Comparison of ENCODE assay signal across 27 cellular contexts in genomic region chr2:98550165-98550564, GRCh38. TPM values are rescaled to one million over a fixed set of nuclear protein-coding genes. Genes with fewer than 3 reads are reported as not detected.
DNase-seq lines count a peak whose midpoint lies in the region; ATAC-seq and TF ChIP-seq lines count a peak whose summit lies in the region.
"Had no signal": no experiment of that assay in that cellular context is flagged by ENCODE, and none has a peak within 500 bp of the region (broad histone marks: within the 10 kb centered on the region; RNA-seq: fewer than 3 reads in every experiment).

No MANE protein-coding gene starts in this region.

- H3K27ac ChIP-seq in endodermal cell (ENCODE audit: low read depth, low read length), result no peak overlapping the region
- H3K27ac ChIP-seq: 22Rv1, ascending aorta, gastrocnemius medialis, upper lobe of right lung had no signal

- H3K4me1 ChIP-seq in endodermal cell (ENCODE audit: control insufficient read depth, insufficient read depth, low read length), result no peaks in the 10 kb centered on the region
- H3K4me1 ChIP-seq: ascending aorta, gastrocnemius medialis, upper lobe of right lung had no signal

- ATAC-seq in stimulated activated naive CD8-positive, alpha-beta T cell treated with anti-CD3 and anti-CD28 coated beads, Interleukin-15, amount 100 ng/mL, for 72 hours, result no peak
- ATAC-seq in stimulated activated naive CD8-positive, alpha-beta T cell treated with anti-CD3 and anti-CD28 coated beads, Interleukin-15, Interleukin-2, amounts not matched to agents 100 U/mL and 50 U/mL, for 24 hours, result no peak
- ATAC-seq: esophagus mucosa, gastrocnemius medialis, upper lobe of right lung had no signal

- H3K27me3 Mint-ChIP-seq in T-helper 1 cell treated with Interleukin-12 subunit alpha and Interleukin-12 subunit beta and Interleukin-4 antibody, amounts not matched to agents 30 μg/mL and 1 μg/mL, for 36 hours (ENCODE audit: low read depth), result no peaks in the 10 kb centered on the region
- no peaks in the 10 kb centered on the region for H3K27me3 Mint-ChIP-seq in stimulated activated naive CD8-positive, alpha-beta T cell treated with anti-CD3 and anti-CD28 coated beads, Interleukin-15, amount 100 ng/mL, for 72 hours
- no peaks in the 10 kb centered on the region for H3K27me3 Mint-ChIP-seq in endodermal cell (ENCODE audit: insufficient read depth)
- H3K27me3 Mint-ChIP-seq: progenitor cell of endocrine pancreas had no signal

- WGBS in endodermal cell (ENCODE audit: insufficient coverage in 1 of 2, insufficient read length in 1 of 2), 2 experiments, result 96% methylated on average over 4 of the region's 4 CpGs; no CpG with 5 or more reads in 1 of the 2 experiments

- peaks cover 98% of the 10 kb centered on the region for H3K36me3 ChIP-seq in endodermal cell (ENCODE audit: control insufficient read depth, insufficient read depth, low read length)

- no peak for TF ChIP-seq CTCF in endodermal cell (conservative IDR thresholded peaks at IDR 0.05)

- no peaks in the 10 kb centered on the region for H3K9me3 ChIP-seq in endodermal cell (ENCODE audit: control insufficient read depth, low read length)
- H3K9me3 ChIP-seq: ascending aorta, gastrocnemius medialis, upper lobe of right lung had no signal

- no peak overlapping the region for H3K9ac ChIP-seq in endodermal cell (ENCODE audit: extremely low read depth, low read length, poor library complexity, severe bottlenecking)

- peaks cover 77% of the 10 kb centered on the region for H3K36me3 Mint-ChIP-seq in T-helper 1 cell treated with Interleukin-12 subunit alpha and Interleukin-12 subunit beta and Interleukin-4 antibody, amounts not matched to agents 30 μg/mL and 1 μg/mL, for 36 hours (ENCODE audit: low read depth)
- H3K36me3 Mint-ChIP-seq in endodermal cell (ENCODE audit: low read depth), result peaks cover 80% of the 10 kb centered on the region

- no peak overlapping the region for H3K4me3 ChIP-seq in endodermal cell (ENCODE audit: low read length)
- H3K4me3 ChIP-seq: ascending aorta, gastrocnemius medialis, upper lobe of right lung had no signal

- no peak for DNase-seq in T-helper 1 cell
- no peak for DNase-seq in stimulated activated naive CD8-positive, alpha-beta T cell treated with anti-CD3 and anti-CD28 coated beads, Interleukin-15, amount 100 ng/mL, for 72 hours
- no peak for DNase-seq in stimulated activated naive CD8-positive, alpha-beta T cell treated with anti-CD3 and anti-CD28 coated beads, Interleukin-15, Interleukin-2, amounts not matched to agents 100 U/mL and 50 U/mL, for 24 hours
- DNase-seq in endodermal cell, result peak; percentile 36
- no peak for DNase-seq in NCI-H1694 (lab: John Stamatoyannopoulos, UW)
- DNase-seq in cerebellum (ENCODE audit: low spot score), result no peak
- DNase-seq in inferior parietal cortex (ENCODE audit: extremely low spot score), result no peak
- DNase-seq: activated gamma-delta T cell; effector CD4-positive, alpha-beta T cell; gastrocnemius medialis; HCEC 1CT; KG1; kidney glomerular epithelial cell; mesenchymal stem cell; MV-4-11; NCI-H1694 treated with DMSO at 0.1 percent for 48 hours; NCI-H748 treated with DMSO at 0.1 percent for 48 hours; SHP77; small intestine; stimulated activated CD4-positive, alpha-beta T cell treated with anti-CD3 and anti-CD28 coated beads, Interleukin-4, amount 100 ng/mL, for 1 hour; SW 1271; upper lobe of right lung had no signal

- H3K27me3 ChIP-seq in endodermal cell (ENCODE audit: control insufficient read depth, insufficient read depth, low read length, poor library complexity, severe bottlenecking), result no peaks in the 10 kb centered on the region
- H3K27me3 ChIP-seq: ascending aorta, gastrocnemius medialis, upper lobe of right lung had no signal

- H3K27ac Mint-ChIP-seq in T-helper 1 cell treated with Interleukin-12 subunit alpha and Interleukin-12 subunit beta and Interleukin-4 antibody, amounts not matched to agents 30 μg/mL and 1 μg/mL, for 36 hours, result peak overlapping the region; percentile 53
- H3K27ac Mint-ChIP-seq in stimulated activated naive CD8-positive, alpha-beta T cell treated with anti-CD3 and anti-CD28 coated beads, Interleukin-15, amount 100 ng/mL, for 72 hours, result peak overlapping the region in 1 of 2 donors; percentile 22
- no peak overlapping the region for H3K27ac Mint-ChIP-seq in endodermal cell
- H3K27ac Mint-ChIP-seq: progenitor cell of endocrine pancreas had no signal

- peaks cover 70% of the 10 kb centered on the region for H3K4me1 Mint-ChIP-seq in T-helper 1 cell treated with Interleukin-12 subunit alpha and Interleukin-12 subunit beta and Interleukin-4 antibody, amounts not matched to agents 30 μg/mL and 1 μg/mL, for 36 hours (ENCODE audit: low read depth)
- peaks cover 71% of the 10 kb centered on the region for H3K4me1 Mint-ChIP-seq in stimulated activated naive CD8-positive, alpha-beta T cell treated with anti-CD3 and anti-CD28 coated beads, Interleukin-15, amount 100 ng/mL, for 72 hours
- H3K4me1 Mint-ChIP-seq in endodermal cell, result no peaks in the 10 kb centered on the region

- H3K9me3 Mint-ChIP-seq in T-helper 1 cell treated with Interleukin-12 subunit alpha and Interleukin-12 subunit beta and Interleukin-4 antibody, amounts not matched to agents 30 μg/mL and 1 μg/mL, for 36 hours, result no peaks in the 10 kb centered on the region
- no peaks in the 10 kb centered on the region for H3K9me3 Mint-ChIP-seq in stimulated activated naive CD8-positive, alpha-beta T cell treated with anti-CD3 and anti-CD28 coated beads, Interleukin-15, amount 100 ng/mL, for 72 hours
- H3K9me3 Mint-ChIP-seq in endodermal cell, result no peaks in the 10 kb centered on the region

- H3K4me3 Mint-ChIP-seq in T-helper 1 cell treated with Interleukin-12 subunit alpha and Interleukin-12 subunit beta and Interleukin-4 antibody, amounts not matched to agents 30 μg/mL and 1 μg/mL, for 36 hours, result no peak overlapping the region
- H3K4me3 Mint-ChIP-seq in stimulated activated naive CD8-positive, alpha-beta T cell treated with anti-CD3 and anti-CD28 coated beads, Interleukin-15, amount 100 ng/mL, for 72 hours, result peak overlapping the region; percentile 5 to 45
- no peak overlapping the region for H3K4me3 Mint-ChIP-seq in endodermal cell

RNA-seq across cellular contexts. Expression of gene COA5, which starts 58.1 kb away (rescaled TPM):
- total RNA-seq in endodermal cell, result 10 to 100 TPM; 34.1 to 44.9 TPM
- 44.4 TPM for polyA plus RNA-seq in endodermal cell (2013, experiment 1 of 2)
- 38.3 TPM for polyA plus RNA-seq in endodermal cell (2013, experiment 2 of 2)
- 45.7 TPM for total RNA-seq in cerebellum

RNA-seq across cellular contexts. Expression of gene UNC50, which starts 58.2 kb away (rescaled TPM):
- 10 to 100 TPM; 81.2 to 82.8 TPM for total RNA-seq in endodermal cell
- polyA plus RNA-seq in endodermal cell (2013, experiment 1 of 2), result 71.0 TPM
- 77.5 TPM for polyA plus RNA-seq in endodermal cell (2013, experiment 2 of 2)
- total RNA-seq in cerebellum, result 29.1 TPM

Comparison
In these comparisons a context has a peak if more than half of its experiments do, and no peak if none do; other contexts are left out.
1. H3K4me3 Mint-ChIP-seq: peak in stimulated activated naive CD8-positive, alpha-beta T cell treated with anti-CD3 and anti-CD28 coated beads, Interleukin-15, amount 100 ng/mL, for 72 hours (2 of 2); none in T-helper 1 cell treated with Interleukin-12 subunit alpha and Interleukin-12 subunit beta and Interleukin-4 antibody, amounts not matched to agents 30 μg/mL and 1 μg/mL, for 36 hours (single experiment) and endodermal cell (single experiment).